In genomic region chr3:168248383-168249047, GRCh38 we compare ENCODE assay signal across 8 cellular contexts.
DNase-seq lines count a peak whose midpoint lies in the region; ATAC-seq, FAIRE-seq and TF ChIP-seq lines count a peak whose summit lies in the region.

No MANE protein-coding gene starts in this region.

- in situ Hi-C loops in Caki2 (cut with HindIII; ENCODE audit: low pct_unique_long_range_greater_than_20kb, low sequenced_read_pairs): no loop called here
- in situ Hi-C loops in K562 (cut with MboI): no loop called here

- FAIRE-seq in K562 (lab: Jason Lieb, UNC): no peak

- no peaks in the 10 kb centered on the region for H4K20me1 ChIP-seq in K562 (replicated peaks; ENCODE audit: control insufficient read depth, insufficient read depth, low read length)

- H3K36me3 ChIP-seq in K562 (ENCODE audit: control insufficient read depth, insufficient read depth, low read length): no peaks in the 10 kb centered on the region
- H3K36me3 ChIP-seq in Peyer's patch: no peaks in the 10 kb centered on the region

- H3K27me3 Mint-ChIP-seq in stimulated activated naive CD8-positive, alpha-beta T cell treated with anti-CD3 and anti-CD28 coated beads, Interleukin-15, amount 100 ng/mL, for 72 hours: peaks cover 61% of the 10 kb centered on the region

- WGBS in K562 (ENCODE audit: insufficient coverage, low coverage, missing lambda C conversion rate): 2% methylated on average over 21 of the region's 21 CpGs

- H2AFZ ChIP-seq in K562 (ENCODE audit: low read depth, low read length): no peak overlapping the region

- POLR2A ChIA-PET in K562 (lab: Yijun Ruan, JAX): no interaction called here

- H3K79me2 ChIP-seq in K562 (ENCODE audit: control insufficient read depth, insufficient read depth, low read length): no peaks in the 10 kb centered on the region

- H3K4me3 Mint-ChIP-seq in stimulated activated naive CD8-positive, alpha-beta T cell treated with anti-CD3 and anti-CD28 coated beads, Interleukin-15, amount 100 ng/mL, for 72 hours: peak overlapping the region; percentile 58 to 75

- peaks cover 0 to 16% of the 10 kb centered on the region in 2 experiments; a peak in 2 of 5 replicates for H3K4me1 ChIP-seq in K562 (replicated peaks in 1 of 2; ENCODE audit: control insufficient read depth in 2 of 2, insufficient read depth in 2 of 2, low read length in 2 of 2)
- peaks cover 0 to 18% (median 4%) of the 10 kb centered on the region in 4 donors for H3K4me1 ChIP-seq in Peyer's patch

- CTCF ChIA-PET in K562 (lab: Yijun Ruan, JAX; ENCODE audit: low intra/inter-chr PET ratio): no interaction called here

- H3K27ac ChIP-seq in K562 (ENCODE audit: extremely low read depth, low read depth, low read length): no peak overlapping the region
- no peak overlapping the region for H3K27ac ChIP-seq in Peyer's patch

- intact Hi-C loops in K562 (cut with micrococcal nuclease): no loop called here

- no TSS peak for BruUV-seq in K562 (replicated peaks; lab: Mats Ljungman, UMichigan)

- H3K9me3 ChIP-seq in K562 (replicated peaks; ENCODE audit: control insufficient read depth, insufficient read depth, low read depth, low read length) (no peaks in the 10 kb centered on the region), Peyer's patch (no peaks in the 10 kb centered on the region)

- TF ChIP-seq EP300 in Ishikawa (IDR thresholded peaks at IDR 0.05; ENCODE audit: borderline replicate concordance) (no peak), K562 (IDR thresholded peaks at IDR 0.05; ENCODE audit: low read length) (no peak)

- H3K9me3 Mint-ChIP-seq in stimulated activated naive CD8-positive, alpha-beta T cell treated with anti-CD3 and anti-CD28 coated beads, Interleukin-15, amount 100 ng/mL, for 72 hours: no peaks in the 10 kb centered on the region

- TF ChIP-seq CTCF in K562 (IDR thresholded peaks at IDR 0.05 in 2 of 3, conservative IDR thresholded peaks at IDR 0.05 in 1 of 3; ENCODE audit: insufficient read depth in 2 of 3, low read depth in 1 of 3, low read length in 3 of 3) (no peak), Peyer's patch (IDR thresholded peaks at IDR 0.05) (no peak)

- 0 out of 3 replicates have a peak, but pooled peaks have one; percentile 36 for ATAC-seq in K562
- no peak for ATAC-seq in stimulated activated naive CD8-positive, alpha-beta T cell treated with anti-CD3 and anti-CD28 coated beads, Interleukin-15, amount 100 ng/mL, for 72 hours
- ATAC-seq in GM19035 (IDR thresholded peaks at IDR 0.05; ENCODE audit: unreplicated experiment): no peak

- H3K27ac Mint-ChIP-seq in stimulated activated naive CD8-positive, alpha-beta T cell treated with anti-CD3 and anti-CD28 coated beads, Interleukin-15, amount 100 ng/mL, for 72 hours: no peak overlapping the region

- no peak overlapping the region for H3K4me2 ChIP-seq in K562 (ENCODE audit: insufficient read depth, low read length)

- H3K27me3 ChIP-seq in K562 (ENCODE audit: control insufficient read depth in 2 of 2, insufficient read depth in 2 of 2, low read length in 2 of 2) (peaks cover 8 to 22% of the 10 kb centered on the region in 2 experiments; a peak in 3 of 5 replicates), Peyer's patch (no peaks in the 10 kb centered on the region)

- no peak overlapping the region for H3K4me3 ChIP-seq in K562
- H3K4me3 ChIP-seq in Peyer's patch: peak overlapping the region in 2 of 4 donors; percentile 44 to 57

- TF ChIP-seq RAD21 in Ishikawa (IDR thresholded peaks at IDR 0.05; ENCODE audit: low read depth) (no peak), K562 (CRISPR knock-in tag; conservative IDR thresholded peaks at IDR 0.05 in 1 of 2, IDR thresholded peaks at IDR 0.05 in 1 of 2) (no peak)

- peaks cover 18% of the 10 kb centered on the region for H3K4me1 Mint-ChIP-seq in stimulated activated naive CD8-positive, alpha-beta T cell treated with anti-CD3 and anti-CD28 coated beads, Interleukin-15, amount 100 ng/mL, for 72 hours

- H3K9ac ChIP-seq in K562 (ENCODE audit: insufficient read depth in 1 of 2, low read depth in 2 of 2, low read length in 2 of 2): no peak overlapping the region

- H3K9me1 ChIP-seq in K562 (ENCODE audit: control insufficient read depth, insufficient read depth, low read length): no peaks in the 10 kb centered on the region

- DNase-seq in Caki2 (ENCODE audit: low read depth): peak; percentile 60
- DNase-seq in K562 (ENCODE audit: extremely low read depth in 1 of 4, low spot score in 3 of 4): no peak
- DNase-seq in iris pigment epithelial cell (ENCODE audit: low read depth): peak; percentile 36
- DNase-seq in stimulated activated naive CD8-positive, alpha-beta T cell treated with anti-CD3 and anti-CD28 coated beads, Interleukin-15, amount 100 ng/mL, for 72 hours: no peak
- no peak for DNase-seq in cerebellar nuclear complex (lab: John Stamatoyannopoulos, UW)
- DNase-seq in Peyer's patch: no peak

- no peak for TF ChIP-seq POLR2A in K562 (conservative IDR thresholded peaks at IDR 0.05)
- no peak for TF ChIP-seq POLR2A in Peyer's patch (IDR thresholded peaks at IDR 0.05)

TF ChIP-seq in Ishikawa, 13 proteins besides CTCF, POLR2A, EP300 and RAD21:
- TF ChIP-seq TAF1 (IDR thresholded peaks at IDR 0.05; ENCODE audit: low read depth) (0 out of 2 replicates have a peak, but pooled peaks have one; percentile 11), CREB1 (IDR thresholded peaks at IDR 0.05; ENCODE audit: low read depth) (no peak)
TF ChIP-seq in Ishikawa: peak in this region for 1.

TF ChIP-seq in K562, 482 proteins besides CTCF, POLR2A, EP300 and RAD21:
- TF ChIP-seq ZNF316 (IDR thresholded peaks at IDR 0.05) (no peak), MNT (conservative IDR thresholded peaks at IDR 0.05) (no peak), STAT6 (CRISPR knock-in tag; IDR thresholded peaks at IDR 0.05) (no peak), ZNF165 (CRISPR knock-in tag; IDR thresholded peaks at IDR 0.05; ENCODE audit: borderline replicate concordance) (no peak), MXI1 (IDR thresholded peaks at IDR 0.05; ENCODE audit: low read depth, low read length) (no peak), ZBTB26 (CRISPR knock-in tag; IDR thresholded peaks at IDR 0.05) (no peak), KDM4B (IDR thresholded peaks at IDR 0.05; ENCODE audit: borderline replicate concordance in 2 of 2, low read depth in 1 of 2) (no peak), ZKSCAN8 (CRISPR knock-in tag; IDR thresholded peaks at IDR 0.05) (no peak), TCFL5 (CRISPR knock-in tag; conservative IDR thresholded peaks at IDR 0.05) (no peak), RBM22 (IDR thresholded peaks at IDR 0.05; ENCODE audit: low read depth, low read length, poor library complexity, severe bottlenecking) (no peak), HES1 (IDR thresholded peaks at IDR 0.05; ENCODE audit: low read depth) (no peak)
TF ChIP-seq in K562: peak in this region for 0.

Comparison
In these comparisons a context has a peak if more than half of its experiments do, and no peak if none do; other contexts are left out.
1. DNase-seq: peak in Caki2 (single experiment) and iris pigment epithelial cell (single experiment); none in K562 (0 of 4), stimulated activated naive CD8-positive, alpha-beta T cell treated with anti-CD3 and anti-CD28 coated beads, Interleukin-15, amount 100 ng/mL, for 72 hours (0 of 2), cerebellar nuclear complex (0 of 2) and Peyer's patch (0 of 3).